In genomic region chr6:88933521-88933920, GRCh38 we compare ENCODE assay signal across 22 cellular contexts. TPM values are rescaled to one million over a fixed set of nuclear protein-coding genes. Genes with fewer than 3 reads are reported as not detected.
A peak's percentile ranks its signal among the peaks of the same experiment; 100 is the strongest.
DNase-seq lines count a peak whose midpoint lies in the region; ATAC-seq, FAIRE-seq and TF ChIP-seq lines count a peak whose summit lies in the region.
"Had no signal": no experiment of that assay in that cellular context is flagged by ENCODE, and none has a peak within 500 bp of the region (broad histone marks: within the 10 kb centered on the region; RNA-seq: fewer than 3 reads in every experiment).

No MANE protein-coding gene starts in this region.

- H3K79me2 ChIP-seq in SK-N-SH (ENCODE audit: insufficient read depth): no peaks in the 10 kb centered on the region
- no peaks in the 10 kb centered on the region for H3K79me2 ChIP-seq in K562 (ENCODE audit: control insufficient read depth, insufficient read depth, low read length)

- no peak for TF ChIP-seq CTCF in SK-N-SH (IDR thresholded peaks at IDR 0.05)
- no peak for TF ChIP-seq CTCF in K562 (IDR thresholded peaks at IDR 0.05 in 2 of 3, conservative IDR thresholded peaks at IDR 0.05 in 1 of 3; ENCODE audit: insufficient read depth in 2 of 3, low read depth in 1 of 3, low read length in 3 of 3)
- no peak for TF ChIP-seq CTCF in endothelial cell (IDR thresholded peaks at IDR 0.05; ENCODE audit: unreplicated experiment)

- no peak for FAIRE-seq in K562 (lab: Jason Lieb, UNC)
- FAIRE-seq: A204.1, D721Med, GM12878, GM19239 had no signal

- H4K20me1 ChIP-seq in SK-N-SH (ENCODE audit: insufficient read depth) (no peaks in the 10 kb centered on the region), K562 (replicated peaks; ENCODE audit: control insufficient read depth, insufficient read depth, low read length) (no peaks in the 10 kb centered on the region)

- TF ChIP-seq EP300 in SK-N-SH (IDR thresholded peaks at IDR 0.05; ENCODE audit: borderline replicate concordance in 1 of 2, low read depth in 1 of 2, low read length in 1 of 2) (no peak), K562 (IDR thresholded peaks at IDR 0.05; ENCODE audit: low read length) (no peak)

- H3K9me3 ChIP-seq in SK-N-SH (no peaks in the 10 kb centered on the region), K562 (replicated peaks; ENCODE audit: control insufficient read depth, insufficient read depth, low read depth, low read length) (peaks cover 3% of the 10 kb centered on the region; the same call in 1 of the 2 replicates)

- peaks cover 17 to 51% of the 10 kb centered on the region in 2 experiments for H3K36me3 ChIP-seq in SK-N-SH (replicated peaks in 1 of 2; ENCODE audit: control insufficient read depth in 1 of 2, insufficient read depth in 2 of 2, low read length in 1 of 2)
- peaks cover 58% of the 10 kb centered on the region for H3K36me3 ChIP-seq in K562 (ENCODE audit: control insufficient read depth, insufficient read depth, low read length)

- H3K4me1 ChIP-seq in SK-N-SH (ENCODE audit: control insufficient read depth in 1 of 2, insufficient read depth in 2 of 2, low read depth in 1 of 2, low read length in 1 of 2) (no peaks in the 10 kb centered on the region), K562 (replicated peaks in 1 of 2; ENCODE audit: control insufficient read depth in 2 of 2, insufficient read depth in 2 of 2, low read length in 2 of 2) (no peaks in the 10 kb centered on the region)
- H3K4me1 ChIP-seq: Caco-2 had no signal

- H2AFZ ChIP-seq in SK-N-SH (ENCODE audit: low read depth) (no peak overlapping the region), K562 (ENCODE audit: low read depth, low read length) (no peak overlapping the region)

- 94% methylated on average over 2 of the region's 2 CpGs for WGBS in SK-N-SH (ENCODE audit: low lambda C conversion rate)
- WGBS in K562 (ENCODE audit: insufficient coverage, low coverage, missing lambda C conversion rate): 98% methylated on average over 2 of the region's 2 CpGs

- no peak overlapping the region for H3K4me3 ChIP-seq in SK-N-SH (ENCODE audit: low read depth in 2 of 2, low read length in 1 of 2)
- H3K4me3 ChIP-seq in K562: no peak overlapping the region
- H3K4me3 ChIP-seq: GM12878 had no signal

- DNase-seq in SK-N-SH: no peak
- no peak for DNase-seq in K562 (ENCODE audit: extremely low read depth in 1 of 4, low spot score in 3 of 4)
- DNase-seq in endothelial cell (ENCODE audit: low spot score): no peak
- no peak for DNase-seq in NCI-H510A treated with DMSO at 0.1 percent for 48 hours (lab: John Stamatoyannopoulos, UW)
- DNase-seq in SIG-M5 treated with dmso at 0.1 percent for 504 hours (lab: John Stamatoyannopoulos, UW; ENCODE audit: unreplicated experiment): no peak
- DNase-seq: ACHN; C1 segment of cervical spinal cord; Caco-2; CD8-positive, alpha-beta T cell; DMS 273 treated with DMSO at 0.1 percent for 48 hours; DMS79; EL; GDM1; GOT3; H7; HCEC 1CT had no signal

- no peak overlapping the region for H3K9ac ChIP-seq in SK-N-SH
- no peak overlapping the region for H3K9ac ChIP-seq in K562 (ENCODE audit: insufficient read depth in 1 of 2, low read depth in 2 of 2, low read length in 2 of 2)

- CTCF ChIA-PET in SK-N-SH (lab: Yijun Ruan, JAX) (interaction anchor here (0.6 to 1.1 kb wide), 2 partner anchors 15 to 1038 kb away, joined by 3 read pairs; no protein-coding TSS in a partner anchor), K562 (lab: Yijun Ruan, JAX; ENCODE audit: low intra/inter-chr PET ratio) (no interaction called here)

- BruUV-seq in K562 (replicated peaks; lab: Mats Ljungman, UMichigan): no TSS peak

- H3K27me3 Mint-ChIP-seq in endothelial cell (ENCODE audit: unreplicated experiment): no peaks in the 10 kb centered on the region

- H3K27ac Mint-ChIP-seq in endothelial cell (ENCODE audit: unreplicated experiment): no peak overlapping the region
- H3K27ac Mint-ChIP-seq: CD8-positive, alpha-beta T cell had no signal

- no peaks in the 10 kb centered on the region for H3K9me1 ChIP-seq in K562 (ENCODE audit: control insufficient read depth, insufficient read depth, low read length)

- in situ Hi-C loops in K562 (cut with MboI): no loop called here

- peaks cover 7% of the 10 kb centered on the region for H3F3A ChIP-seq in SK-N-SH (replicated peaks; ENCODE audit: insufficient read depth)

- no peaks in the 10 kb centered on the region for H3K4me1 Mint-ChIP-seq in endothelial cell (ENCODE audit: unreplicated experiment)

- H3K36me3 Mint-ChIP-seq in endothelial cell (ENCODE audit: low read depth, unreplicated experiment): peaks cover 57% of the 10 kb centered on the region

- H3K4me3 Mint-ChIP-seq in endothelial cell (ENCODE audit: unreplicated experiment): peak overlapping the region; percentile 57
- H3K4me3 Mint-ChIP-seq: CD8-positive, alpha-beta T cell had no signal

- no peak for TF ChIP-seq RAD21 in SK-N-SH (IDR thresholded peaks at IDR 0.05; ENCODE audit: low read length)
- TF ChIP-seq RAD21 in K562 (CRISPR knock-in tag; conservative IDR thresholded peaks at IDR 0.05 in 1 of 2, IDR thresholded peaks at IDR 0.05 in 1 of 2): no peak

- no peak for ATAC-seq in SK-N-SH treated with all-trans-retinoic acid at 6 μM for 48 hours
- ATAC-seq in K562: no peak
- ATAC-seq: CD8-positive, alpha-beta T cell; GM12878 had no signal

- no peaks in the 10 kb centered on the region for H3K9me2 ChIP-seq in SK-N-SH

- H3K4me2 ChIP-seq in SK-N-SH (no peak overlapping the region), K562 (ENCODE audit: insufficient read depth, low read length) (no peak overlapping the region)

- no peak for TF ChIP-seq POLR2A in K562 (conservative IDR thresholded peaks at IDR 0.05)

- no peaks in the 10 kb centered on the region for H3K9me3 Mint-ChIP-seq in endothelial cell (ENCODE audit: unreplicated experiment)

- H3K27ac ChIP-seq in SK-N-SH (ENCODE audit: low read depth in 2 of 2, low read length in 1 of 2) (no peak overlapping the region), K562 (ENCODE audit: extremely low read depth, low read depth, low read length) (no peak overlapping the region)
- H3K27ac ChIP-seq: 22Rv1 had no signal

- no peaks in the 10 kb centered on the region for H3K27me3 ChIP-seq in SK-N-SH (ENCODE audit: insufficient read depth)
- no peaks in the 10 kb centered on the region for H3K27me3 ChIP-seq in K562 (ENCODE audit: control insufficient read depth in 2 of 2, insufficient read depth in 2 of 2, low read length in 2 of 2)

- POLR2A ChIA-PET in SK-N-SH (lab: Yijun Ruan, JAX) (no interaction called here), K562 (lab: Yijun Ruan, JAX) (no interaction called here)

- intact Hi-C loops in K562 (cut with micrococcal nuclease): no loop called here

TF ChIP-seq in SK-N-SH treated with all-trans-retinoic acid at 6 μM for 48 hours, 23 proteins besides CTCF, POLR2A, EP300 and RAD21 (continues in another document):
- TF ChIP-seq GLIS3 (CRISPR knock-in tag; IDR thresholded peaks at IDR 0.05) (no peak), ZNF8 (CRISPR knock-in tag; IDR thresholded peaks at IDR 0.05) (peak; percentile 36; the same call in 1 of the 2 replicates), CSDC2 (CRISPR knock-in tag; IDR thresholded peaks at IDR 0.05) (no peak), OSR1 (CRISPR knock-in tag; IDR thresholded peaks at IDR 0.05) (no peak), TOX (CRISPR knock-in tag; IDR thresholded peaks at IDR 0.05; ENCODE audit: borderline replicate concordance) (no peak)

TF ChIP-seq in SK-N-SH, 30 proteins besides CTCF, POLR2A, EP300 and RAD21:
- no peak for TF ChIP-seq MEF2A (IDR thresholded peaks at IDR 0.05; ENCODE audit: borderline replicate concordance, low read depth)

TF ChIP-seq in K562, 482 proteins besides CTCF, POLR2A, EP300 and RAD21 (continues in another document):
- TF ChIP-seq RBM25 (IDR thresholded peaks at IDR 0.05; ENCODE audit: low read depth, low read length, severe bottlenecking) (peak; percentile 61), CEBPG (CRISPR knock-in tag; IDR thresholded peaks at IDR 0.05) (no peak), CEBPG (tag; conservative IDR thresholded peaks at IDR 0.05 in 1 of 2, IDR thresholded peaks at IDR 0.05 in 1 of 2) (no peak), ETV6 (IDR thresholded peaks at IDR 0.05; ENCODE audit: borderline replicate concordance in 1 of 2, low read depth in 2 of 2, low read length in 1 of 2) (no peak), ETV6 (CRISPR knock-in tag; IDR thresholded peaks at IDR 0.05; ENCODE audit: borderline replicate concordance) (no peak)

RNA-seq across cellular contexts. Expression of gene RNGTT, which starts 29.9 kb away (rescaled TPM):
- polyA plus RNA-seq in SK-N-SH (2012; rRNA removed) (3.3 and 4.0 TPM in 2 replicates), K562 (2011; rRNA removed) (9.5 and 13.7 TPM in 2 replicates), K562 (2014; fragmentation: Illumina TruSeq; extraction: Trizol) (16.9 and 21.3 TPM in 2 replicates), K562 (2014; fragmentation: Nextera tagmentation; extraction: Ambion mirVana) (1 to 10 TPM; 6.1 to 7.8 TPM), K562 (2014; rRNA removed) (12.6 and 14.2 TPM in 2 replicates)
- polyA plus RNA-seq in SK-N-SH (2012; cell fraction: cytosol; rRNA removed): 5.5 and 7.1 TPM in 2 replicates
- polyA plus RNA-seq in SK-N-SH (2012; cell fraction: nucleus; rRNA removed): 2.9 and 5.2 TPM in 2 replicates
- 25.2 and 72.6 TPM in 2 replicates for total RNA-seq in K562 (2011; cell fraction: chromatin; rRNA removed; ENCODE audit: low replicate concordance)
- 10.7 and 13.8 TPM in 2 replicates for total RNA-seq in K562 (2011; cell fraction: nucleolus; rRNA removed)
- 18.9 and 20.8 TPM in 2 replicates for total RNA-seq in K562 (2011; cell fraction: nucleoplasm; rRNA removed)
- total RNA-seq in K562 (2014; rRNA removed) (18.5 and 21.7 TPM in 2 replicates), K562 (2014; rRNA removed; fragmentation: Illumina TruSeq; extraction: Trizol) (31.7 and 35.0 TPM in 2 replicates), K562 (2015; rRNA removed; fragmentation: Illumina TruSeq; extraction: Trizol) (27.6 and 29.9 TPM in 2 replicates), K562 (2021) (17.5 and 19.5 TPM in 2 replicates), endothelial cell (ENCODE audit: unreplicated experiment) (14.6 TPM)
- polyA plus RNA-seq in K562 (2011; cell fraction: cytosol; rRNA removed): 2.5 and 5.2 TPM in 2 replicates
- polyA plus RNA-seq in K562 (2011; cell fraction: nucleus; rRNA removed): 5.8 and 7.0 TPM in 2 replicates
- 10.9 and 11.6 TPM in 2 replicates for polyA plus RNA-seq in K562 (2012)
- 36.1 and 36.7 TPM in 2 replicates for polyA minus RNA-seq in K562 (2011; rRNA and poly(A)+ RNA removed)
- 7.3 and 9.0 TPM in 2 replicates for polyA minus RNA-seq in K562 (2011; cell fraction: cytosol; rRNA and poly(A)+ RNA removed)
- polyA minus RNA-seq in K562 (2011; cell fraction: nucleus; rRNA and poly(A)+ RNA removed): 16.7 and 32.3 TPM in 2 replicates
